In the genomic region with DNA sequence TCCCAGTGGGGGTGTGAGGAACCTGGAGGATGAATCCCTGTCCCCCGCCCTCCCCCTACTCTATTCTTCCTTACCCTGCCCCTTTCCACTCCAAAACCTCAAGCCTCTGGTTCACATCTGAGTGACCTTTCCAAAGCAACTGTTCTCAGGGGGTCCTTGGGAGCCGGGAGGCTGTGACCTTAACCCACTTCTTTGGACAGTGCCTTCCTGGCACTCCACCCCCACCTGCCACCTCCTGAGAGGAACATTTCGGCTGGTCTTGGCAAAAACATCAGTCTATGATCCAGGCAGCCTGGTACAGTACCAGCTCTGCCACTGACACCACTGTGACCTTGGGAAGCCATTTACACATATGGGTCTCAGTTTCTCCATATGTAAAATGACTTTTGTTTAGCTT, we compare ENCODE assay signal across 2 cellular contexts.
TF ChIP-seq lines count a peak whose summit lies in the region.

No MANE protein-coding gene starts in this region.

TF ChIP-seq in A549, 52 proteins besides CTCF, POLR2A, EP300 and RAD21 (continued from another document):
- TF ChIP-seq GATA3 (IDR thresholded peaks at IDR 0.05; ENCODE audit: borderline replicate concordance) (no peak), HOXB5 (CRISPR knock-in tag; IDR thresholded peaks at IDR 0.05) (no peak), PHF8 (IDR thresholded peaks at IDR 0.05; ENCODE audit: borderline replicate concordance, low read depth) (no peak), MYC (IDR thresholded peaks at IDR 0.05; ENCODE audit: borderline replicate concordance, low read length) (no peak), HOXB13 (CRISPR knock-in tag; IDR thresholded peaks at IDR 0.05; ENCODE audit: low read depth) (no peak), TP53 (CRISPR knock-in tag; IDR thresholded peaks at IDR 0.05) (no peak), CBX2 (IDR thresholded peaks at IDR 0.05; ENCODE audit: borderline replicate concordance, low read depth) (no peak), FOXS1 (CRISPR knock-in tag; IDR thresholded peaks at IDR 0.05) (no peak)
- TF ChIP-seq, protein P1, sequence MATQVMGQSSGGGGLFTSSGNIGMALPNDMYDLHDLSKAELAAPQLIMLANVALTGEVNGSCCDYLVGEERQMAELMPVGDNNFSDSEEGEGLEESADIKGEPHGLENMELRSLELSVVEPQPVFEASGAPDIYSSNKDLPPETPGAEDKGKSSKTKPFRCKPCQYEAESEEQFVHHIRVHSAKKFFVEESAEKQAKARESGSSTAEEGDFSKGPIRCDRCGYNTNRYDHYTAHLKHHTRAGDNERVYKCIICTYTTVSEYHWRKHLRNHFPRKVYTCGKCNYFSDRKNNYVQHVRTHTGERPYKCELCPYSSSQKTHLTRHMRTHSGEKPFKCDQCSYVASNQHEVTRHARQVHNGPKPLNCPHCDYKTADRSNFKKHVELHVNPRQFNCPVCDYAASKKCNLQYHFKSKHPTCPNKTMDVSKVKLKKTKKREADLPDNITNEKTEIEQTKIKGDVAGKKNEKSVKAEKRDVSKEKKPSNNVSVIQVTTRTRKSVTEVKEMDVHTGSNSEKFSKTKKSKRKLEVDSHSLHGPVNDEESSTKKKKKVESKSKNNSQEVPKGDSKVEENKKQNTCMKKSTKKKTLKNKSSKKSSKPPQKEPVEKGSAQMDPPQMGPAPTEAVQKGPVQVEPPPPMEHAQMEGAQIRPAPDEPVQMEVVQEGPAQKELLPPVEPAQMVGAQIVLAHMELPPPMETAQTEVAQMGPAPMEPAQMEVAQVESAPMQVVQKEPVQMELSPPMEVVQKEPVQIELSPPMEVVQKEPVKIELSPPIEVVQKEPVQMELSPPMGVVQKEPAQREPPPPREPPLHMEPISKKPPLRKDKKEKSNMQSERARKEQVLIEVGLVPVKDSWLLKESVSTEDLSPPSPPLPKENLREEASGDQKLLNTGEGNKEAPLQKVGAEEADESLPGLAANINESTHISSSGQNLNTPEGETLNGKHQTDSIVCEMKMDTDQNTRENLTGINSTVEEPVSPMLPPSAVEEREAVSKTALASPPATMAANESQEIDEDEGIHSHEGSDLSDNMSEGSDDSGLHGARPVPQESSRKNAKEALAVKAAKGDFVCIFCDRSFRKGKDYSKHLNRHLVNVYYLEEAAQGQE (IDR thresholded peaks at IDR 0.05): no peak
- TF ChIP-seq, protein P2, sequence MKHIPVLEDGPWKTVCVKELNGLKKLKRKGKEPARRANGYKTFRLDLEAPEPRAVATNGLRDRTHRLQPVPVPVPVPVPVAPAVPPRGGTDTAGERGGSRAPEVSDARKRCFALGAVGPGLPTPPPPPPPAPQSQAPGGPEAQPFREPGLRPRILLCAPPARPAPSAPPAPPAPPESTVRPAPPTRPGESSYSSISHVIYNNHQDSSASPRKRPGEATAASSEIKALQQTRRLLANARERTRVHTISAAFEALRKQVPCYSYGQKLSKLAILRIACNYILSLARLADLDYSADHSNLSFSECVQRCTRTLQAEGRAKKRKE (CRISPR knock-in tag; IDR thresholded peaks at IDR 0.05; ENCODE audit: low read depth): no peak
TF ChIP-seq in A549: peak in this region for 0.

TF ChIP-seq in HEK293, 187 proteins besides CTCF, POLR2A, EP300 and RAD21 (continued from another document):
- no peak for TF ChIP-seq ZNF48 (tag by site-specific recombination; IDR thresholded peaks at IDR 0.05)
TF ChIP-seq in HEK293: peak in this region for 1.
